Comparison of ENCODE assay signal across 12 cellular contexts in the genomic region with DNA sequence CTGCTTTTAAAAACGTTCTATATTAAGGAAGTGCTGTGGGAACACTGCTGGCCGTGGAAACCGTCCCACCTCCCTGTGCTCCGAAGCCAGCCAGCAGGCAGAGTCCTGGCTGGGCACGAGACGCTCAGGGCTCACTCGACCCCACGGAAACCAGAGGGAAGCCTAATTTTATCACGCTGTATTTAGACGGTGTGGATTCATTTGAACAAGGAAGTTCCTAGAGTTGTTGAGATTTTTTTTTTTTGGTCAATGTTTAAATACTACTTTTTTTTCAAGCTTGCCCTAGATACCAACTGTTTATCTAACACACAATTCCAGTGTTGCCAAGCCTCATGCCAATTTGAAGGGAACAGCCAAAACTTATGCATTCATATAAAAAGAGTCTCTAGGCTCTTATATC. TPM values are rescaled to one million over a fixed set of nuclear protein-coding genes. Genes with fewer than 3 reads are reported as not detected.
DNase-seq lines count a peak whose midpoint lies in the region; FAIRE-seq and TF ChIP-seq lines count a peak whose summit lies in the region.
"Had no signal": no experiment of that assay in that cellular context is flagged by ENCODE, and none has a peak within 500 bp of the region (broad histone marks: within the 10 kb centered on the region; RNA-seq: fewer than 3 reads in every experiment).

No MANE protein-coding gene starts in this region.

- no peak for FAIRE-seq in astrocyte (lab: Jason Lieb, UNC)

- no peak overlapping the region for H2AFZ ChIP-seq in astrocyte (ENCODE audit: low read depth, low read length)

- H3K27ac ChIP-seq in astrocyte (ENCODE audit: low read depth, low read length) (no peak overlapping the region), mucosa of rectum (ENCODE audit: low read depth in 2 of 2, low read length in 2 of 2) (peak overlapping the region; percentile 82), tibial artery (peak overlapping the region; percentile 83 to 88), endodermal cell (ENCODE audit: low read depth, low read length) (no peak overlapping the region)

- WGBS in endodermal cell (ENCODE audit: insufficient coverage in 1 of 2, insufficient read length in 1 of 2), 2 experiments, result 89 to 91% methylated on average over 8 to 10 of the region's 10 CpGs

- H3K9ac ChIP-seq in astrocyte (ENCODE audit: low read length), result no peak overlapping the region
- H3K9ac ChIP-seq in mucosa of rectum (ENCODE audit: low read depth in 1 of 2, low read length in 2 of 2), result peak overlapping the region; percentile 47 to 55
- no peak overlapping the region for H3K9ac ChIP-seq in endodermal cell (ENCODE audit: extremely low read depth, low read length, poor library complexity, severe bottlenecking)

- H3K9me3 ChIP-seq in astrocyte (ENCODE audit: insufficient read depth, low read depth, low read length) (no peaks in the 10 kb centered on the region), mucosa of rectum (ENCODE audit: control insufficient read depth in 2 of 2, low read length in 2 of 2) (no peaks in the 10 kb centered on the region), tibial artery (no peaks in the 10 kb centered on the region), MG63 (no peaks in the 10 kb centered on the region), endodermal cell (ENCODE audit: control insufficient read depth, low read length) (no peaks in the 10 kb centered on the region)
- H3K9me3 ChIP-seq: esophagus squamous epithelium had no signal

- H3K4me3 Mint-ChIP-seq in astrocyte (ENCODE audit: unreplicated experiment), result no peak overlapping the region
- peak overlapping the region; percentile 30 for H3K4me3 Mint-ChIP-seq in glutamatergic neuron (ENCODE audit: unreplicated experiment)
- no peak overlapping the region for H3K4me3 Mint-ChIP-seq in endodermal cell
- H3K4me3 Mint-ChIP-seq: T-helper 1 cell treated with Interleukin-12 subunit alpha and Interleukin-12 subunit beta and Interleukin-4 antibody, amounts not matched to agents 30 μg/mL and 1 μg/mL, for 36 hours had no signal

- H3K27me3 ChIP-seq in astrocyte (ENCODE audit: insufficient read depth, low read length) (no peaks in the 10 kb centered on the region), mucosa of rectum (ENCODE audit: control insufficient read depth in 2 of 2, insufficient read depth in 2 of 2, low read length in 2 of 2) (no peaks in the 10 kb centered on the region), tibial artery (no peaks in the 10 kb centered on the region), MG63 (no peaks in the 10 kb centered on the region), endodermal cell (ENCODE audit: control insufficient read depth, insufficient read depth, low read length, poor library complexity, severe bottlenecking) (no peaks in the 10 kb centered on the region)
- H3K27me3 ChIP-seq: esophagus squamous epithelium had no signal

- peaks cover 2% of the 10 kb centered on the region for H3K9me3 Mint-ChIP-seq in astrocyte (ENCODE audit: unreplicated experiment)
- no peaks in the 10 kb centered on the region for H3K9me3 Mint-ChIP-seq in glutamatergic neuron (ENCODE audit: unreplicated experiment)
- H3K9me3 Mint-ChIP-seq in endodermal cell, result no peaks in the 10 kb centered on the region
- H3K9me3 Mint-ChIP-seq: T-helper 1 cell treated with Interleukin-12 subunit alpha and Interleukin-12 subunit beta and Interleukin-4 antibody, amounts not matched to agents 30 μg/mL and 1 μg/mL, for 36 hours had no signal

- TF ChIP-seq CTCF in astrocyte (IDR thresholded peaks at IDR 0.05; ENCODE audit: insufficient read depth, low read depth, low read length) (no peak), glutamatergic neuron (IDR thresholded peaks at IDR 0.05; ENCODE audit: partially characterized antibody, unreplicated experiment) (no peak), tibial artery (IDR thresholded peaks at IDR 0.05) (no peak), endodermal cell (conservative IDR thresholded peaks at IDR 0.05) (no peak)

- peaks cover 2% of the 10 kb centered on the region for H3K4me1 Mint-ChIP-seq in astrocyte (ENCODE audit: low read depth, unreplicated experiment)
- peaks cover 5% of the 10 kb centered on the region for H3K4me1 Mint-ChIP-seq in glutamatergic neuron (ENCODE audit: low read depth, unreplicated experiment)
- peaks cover 3% of the 10 kb centered on the region for H3K4me1 Mint-ChIP-seq in endodermal cell

- H3K27ac Mint-ChIP-seq in astrocyte (ENCODE audit: unreplicated experiment), result no peak overlapping the region
- no peak overlapping the region for H3K27ac Mint-ChIP-seq in glutamatergic neuron (ENCODE audit: unreplicated experiment)
- no peak overlapping the region for H3K27ac Mint-ChIP-seq in endodermal cell
- H3K27ac Mint-ChIP-seq: T-helper 1 cell treated with Interleukin-12 subunit alpha and Interleukin-12 subunit beta and Interleukin-4 antibody, amounts not matched to agents 30 μg/mL and 1 μg/mL, for 36 hours had no signal

- intact Hi-C loops in tibial artery (cut with DNase I; ENCODE audit: low total_unique reads), result no loop called here

- H3K36me3 ChIP-seq in astrocyte (ENCODE audit: insufficient read depth, low read length), result no peaks in the 10 kb centered on the region
- H3K36me3 ChIP-seq in mucosa of rectum (ENCODE audit: control insufficient read depth in 2 of 2, insufficient read depth in 2 of 2, low read length in 2 of 2), result no peaks in the 10 kb centered on the region
- H3K36me3 ChIP-seq in tibial artery, result no peaks in the 10 kb centered on the region
- peaks cover 10% of the 10 kb centered on the region for H3K36me3 ChIP-seq in MG63
- no peaks in the 10 kb centered on the region for H3K36me3 ChIP-seq in endodermal cell (ENCODE audit: control insufficient read depth, insufficient read depth, low read length)
- H3K36me3 ChIP-seq: esophagus squamous epithelium had no signal

- no peaks in the 10 kb centered on the region for H3K79me2 ChIP-seq in astrocyte (ENCODE audit: insufficient read depth, low read length)

- no peaks in the 10 kb centered on the region for H4K20me1 ChIP-seq in astrocyte (ENCODE audit: insufficient read depth, low read length)

- no peaks in the 10 kb centered on the region for H3K4me1 ChIP-seq in astrocyte (ENCODE audit: insufficient read depth, low read length)
- peaks cover 14 to 20% of the 10 kb centered on the region in 2 donors for H3K4me1 ChIP-seq in mucosa of rectum (ENCODE audit: control insufficient read depth in 2 of 2, insufficient read depth in 2 of 2, low read length in 2 of 2)
- peaks cover 0 to 85% (median 45%) of the 10 kb centered on the region in 4 donors for H3K4me1 ChIP-seq in tibial artery
- no peaks in the 10 kb centered on the region for H3K4me1 ChIP-seq in endodermal cell (ENCODE audit: control insufficient read depth, insufficient read depth, low read length)

- H3K27me3 Mint-ChIP-seq in astrocyte (ENCODE audit: low read depth, unreplicated experiment), result peaks cover 2% of the 10 kb centered on the region
- no peaks in the 10 kb centered on the region for H3K27me3 Mint-ChIP-seq in glutamatergic neuron (ENCODE audit: unreplicated experiment)
- no peaks in the 10 kb centered on the region for H3K27me3 Mint-ChIP-seq in endodermal cell (ENCODE audit: insufficient read depth)

- H3K36me3 Mint-ChIP-seq in astrocyte (ENCODE audit: low read depth, unreplicated experiment) (peaks cover 5% of the 10 kb centered on the region), glutamatergic neuron (ENCODE audit: unreplicated experiment) (no peaks in the 10 kb centered on the region), endodermal cell (ENCODE audit: low read depth) (no peaks in the 10 kb centered on the region)

- no peak for DNase-seq in astrocyte (ENCODE audit: low read depth)
- no peak for DNase-seq in glutamatergic neuron
- peak; percentile 69 to 84 for DNase-seq in tibial artery
- DNase-seq in MG63, result no peak
- DNase-seq in endodermal cell, result no peak
- DNase-seq in NCI-H1417 (lab: John Stamatoyannopoulos, UW), result no peak
- DNase-seq: DMS 273 treated with DMSO at 0.1 percent for 48 hours, esophagus squamous epithelium, mesendoderm, NCI-H2081 had no signal

- peak overlapping the region; percentile 11 for H3K4me2 ChIP-seq in astrocyte (ENCODE audit: low read length)

- H3K4me3 ChIP-seq in astrocyte (ENCODE audit: insufficient read depth, low read depth, low read length) (no peak overlapping the region), mucosa of rectum (ENCODE audit: low read length in 2 of 2) (peak overlapping the region; percentile 11 to 52), tibial artery (peak overlapping the region in 1 of 2 donors; percentile 13), MG63 (no peak overlapping the region), endodermal cell (ENCODE audit: low read length) (no peak overlapping the region)

RNA-seq across cellular contexts. Expression of a gene that starts 25.8 kb away (rescaled TPM):
- total RNA-seq in astrocyte (11.4 TPM in 2 replicates), glutamatergic neuron (ENCODE audit: unreplicated experiment) (30.4 TPM), endodermal cell (1 to 10 TPM; 1.2 to 3.3 TPM)
- total RNA-seq in MG63 (2014; rRNA removed; shearing (Covaris generic); ENCODE audit: low replicate concordance), result 12.4 and 18.4 TPM in 2 replicates
- polyA plus RNA-seq in endodermal cell (2013, experiment 1 of 2), result 4.6 TPM
- polyA plus RNA-seq in endodermal cell (2013, experiment 2 of 2), result 4.6 TPM

Comparison
In these comparisons a context has a peak if more than half of its experiments do, and no peak if none do; other contexts are left out.
1. DNase-seq: peak in tibial artery (2 of 2); none in astrocyte (single experiment), glutamatergic neuron (single experiment), MG63 (single experiment), endodermal cell (single experiment) and NCI-H1417 (0 of 3).
2. H3K27ac ChIP-seq: peak in mucosa of rectum (2 of 2) and tibial artery (2 of 2); none in astrocyte (single experiment) and endodermal cell (single experiment).
3. H3K4me3 ChIP-seq: peak in mucosa of rectum (2 of 2); none in astrocyte (single experiment), MG63 (single experiment) and endodermal cell (single experiment).
4. H3K9ac ChIP-seq: peak in mucosa of rectum (2 of 2); none in astrocyte (single experiment) and endodermal cell (single experiment).